ENCODE assay signal across 35 cellular contexts in genomic region chr5:145539201-145539600, GRCh38.
"Had no signal": no experiment of that assay in that cellular context is flagged by ENCODE, and none has a peak within 500 bp of the region (broad histone marks: within the 10 kb centered on the region; RNA-seq: fewer than 3 reads in every experiment).

No MANE protein-coding gene starts in this region.

- H3K4me1 ChIP-seq: ascending aorta had no signal

- H3K36me3 Mint-ChIP-seq: activated naive CD4-positive, alpha-beta T cell treated with anti-CD3 and anti-CD28 coated beads, Interleukin-2, amount 10 ng/mL, durations not matched to agents 7 days and 5 days; activated naive CD4-positive, alpha-beta T cell treated with anti-CD3 and anti-CD28 coated beads, Interleukin-2, amount 50 U/mL, for 24 hours; activated naive CD8-positive, alpha-beta T cell; activated naive CD8-positive, alpha-beta T cell treated with anti-CD3 and anti-CD28 coated beads, Interleukin-2, amount 10 ng/mL, durations not matched to agents 7 days and 5 days; brain had no signal

- H3K9me3 Mint-ChIP-seq: activated CD4-positive, alpha-beta T cell treated with anti-CD3 and anti-CD28 coated beads, Interleukin-2, amount 10 ng/mL, durations not matched to agents 24 days and 14 days; central memory CD8-positive, alpha-beta T cell had no signal

- FAIRE-seq: bronchial epithelial cell had no signal

- H3K4me1 Mint-ChIP-seq: activated B cell treated with CpG ODN at 0.5 μM for 24 hours; activated CD4-positive, alpha-beta T cell treated with anti-CD3 and anti-CD28 coated beads, Interleukin-2, amount 10 ng/mL, durations not matched to agents 24 days and 14 days; activated naive CD4-positive, alpha-beta T cell treated with anti-CD3 and anti-CD28 coated beads, Interleukin-2, amount 10 ng/mL, durations not matched to agents 7 days and 5 days; activated naive CD4-positive, alpha-beta T cell treated with anti-CD3 and anti-CD28 coated beads, Interleukin-2, amount 50 U/mL, for 24 hours; activated naive CD8-positive, alpha-beta T cell treated with anti-CD3 and anti-CD28 coated beads, Interleukin-2, amount 10 ng/mL, durations not matched to agents 7 days and 5 days; activated naive CD8-positive, alpha-beta T cell treated with anti-CD3 and anti-CD28 coated beads, Interleukin-2, amount 50 U/mL, for 24 hours; brain; central memory CD8-positive, alpha-beta T cell had no signal

- H3K4me3 Mint-ChIP-seq: activated B cell treated with CpG ODN at 0.5 μM for 24 hours; activated CD4-positive, alpha-beta memory T cell treated with anti-CD3 and anti-CD28 coated beads for 36 hours; activated CD4-positive, alpha-beta T cell treated with anti-CD3 and anti-CD28 coated beads, Interleukin-2, amount 10 ng/mL, durations not matched to agents 24 days and 14 days; activated CD8-positive, alpha-beta T cell treated with anti-CD3 and anti-CD28 coated beads for 36 hours; activated naive CD4-positive, alpha-beta T cell treated with anti-CD3 and anti-CD28 coated beads, Interleukin-2, amount 10 ng/mL, durations not matched to agents 7 days and 5 days; activated naive CD4-positive, alpha-beta T cell treated with anti-CD3 and anti-CD28 coated beads, Interleukin-2, amount 50 U/mL, for 24 hours; activated naive CD8-positive, alpha-beta T cell; activated naive CD8-positive, alpha-beta T cell treated with anti-CD3 and anti-CD28 coated beads, Interleukin-2, amount 10 ng/mL, durations not matched to agents 7 days and 5 days; activated naive CD8-positive, alpha-beta T cell treated with anti-CD3 and anti-CD28 coated beads, Interleukin-2, amount 50 U/mL, for 24 hours; activated T-cell treated with anti-CD3 and anti-CD28 coated beads, Interleukin-2, amount 50 U/mL, for 4 hours; activated T-cell treated with anti-CD3 and anti-CD28 coated beads, Interleukin-2, amount 50 U/mL, for 72 hours; brain; central memory CD8-positive, alpha-beta T cell; T-helper 2 cell treated with Interferon-gamma antibody and Interleukin-4, amounts not matched to agents 5 μg/mL and 100 μg/mL, for 36 hours had no signal

- DNase-seq: activated B cell treated with CpG ODN at 0.5 μM for 24 hours; activated CD4-positive, alpha-beta memory T cell treated with anti-CD3 and anti-CD28 coated beads for 36 hours; activated CD4-positive, alpha-beta T cell treated with anti-CD3 and anti-CD28 coated beads for 4 hours; activated CD4-positive, alpha-beta T cell treated with anti-CD3 and anti-CD28 coated beads, Interleukin-2, amount 10 ng/mL, durations not matched to agents 24 days and 14 days; activated CD4-positive, alpha-beta T cell treated with anti-CD3 and anti-CD28 coated beads, Interleukin-2, amount 50 U/mL, for 1 hour; activated CD4-positive, alpha-beta T cell treated with anti-CD3 and anti-CD28 coated beads, Interleukin-2, amount 50 U/mL, for 4 hours; activated CD4-positive, CD25-positive, alpha-beta regulatory T cell treated with anti-CD3 and anti-CD28 coated beads, Interleukin-2, amount 50 U/mL, for 72 hours; activated CD8-positive, alpha-beta memory T cell treated with anti-CD3 and anti-CD28 coated beads, Interleukin-2, amount 50 U/mL, for 4 hours; activated CD8-positive, alpha-beta T cell treated with anti-CD3 and anti-CD28 coated beads for 36 hours; activated effector memory CD4-positive, alpha-beta T cell treated with Interleukin-2 at 50 U/mL for 16 hours; activated gamma-delta T cell; activated naive CD4-positive, alpha-beta T cell treated with anti-CD3 and anti-CD28 coated beads, Interleukin-2, amount 10 ng/mL, durations not matched to agents 7 days and 5 days; activated naive CD4-positive, alpha-beta T cell treated with Interleukin-2 at 50 U/mL for 16 hours; activated naive CD8-positive, alpha-beta T cell treated with anti-CD3 and anti-CD28 coated beads, Interleukin-2, amount 10 ng/mL, durations not matched to agents 7 days and 5 days; activated naive CD8-positive, alpha-beta T cell treated with anti-CD3 and anti-CD28 coated beads, Interleukin-2, amount 50 U/mL, for 24 hours; activated T-cell treated with anti-CD3 and anti-CD28 coated beads for 4 hours; activated T-cell treated with anti-CD3 and anti-CD28 coated beads, Interleukin-2, amount 50 U/mL, for 1 hour; activated T-cell treated with anti-CD3 and anti-CD28 coated beads, Interleukin-2, amount 50 U/mL, for 4 hours; activated T-cell treated with anti-CD3 and anti-CD28 coated beads, Interleukin-2, amount 50 U/mL, for 72 hours; amygdala; anterior cingulate cortex; caudate nucleus; cerebellar nuclear complex; T-helper 2 cell; T-helper 9 cell had no signal

- H3K4me3 ChIP-seq: ascending aorta, cardiac muscle cell had no signal

- H3K27ac ChIP-seq: ascending aorta, cardiac muscle cell, VCaP had no signal

- H3K27me3 Mint-ChIP-seq: activated B cell treated with CpG ODN at 0.5 μM for 24 hours; activated CD4-positive, alpha-beta memory T cell treated with anti-CD3 and anti-CD28 coated beads for 36 hours; activated CD4-positive, alpha-beta T cell treated with anti-CD3 and anti-CD28 coated beads, Interleukin-2, amount 10 ng/mL, durations not matched to agents 24 days and 14 days; activated CD8-positive, alpha-beta T cell treated with anti-CD3 and anti-CD28 coated beads for 36 hours; activated naive CD4-positive, alpha-beta T cell treated with anti-CD3 and anti-CD28 coated beads, Interleukin-2, amount 10 ng/mL, durations not matched to agents 7 days and 5 days; activated naive CD4-positive, alpha-beta T cell treated with anti-CD3 and anti-CD28 coated beads, Interleukin-2, amount 50 U/mL, for 24 hours; activated naive CD8-positive, alpha-beta T cell; activated naive CD8-positive, alpha-beta T cell treated with anti-CD3 and anti-CD28 coated beads, Interleukin-2, amount 50 U/mL, for 24 hours; central memory CD8-positive, alpha-beta T cell had no signal

- H3K27me3 ChIP-seq: ascending aorta, cardiac muscle cell had no signal

- H3K36me3 ChIP-seq: ascending aorta, cardiac muscle cell had no signal

- H3K27ac Mint-ChIP-seq: activated B cell treated with CpG ODN at 0.5 μM for 24 hours; activated CD4-positive, alpha-beta memory T cell treated with anti-CD3 and anti-CD28 coated beads for 36 hours; activated CD4-positive, alpha-beta T cell treated with anti-CD3 and anti-CD28 coated beads, Interleukin-2, amount 10 ng/mL, durations not matched to agents 24 days and 14 days; activated CD8-positive, alpha-beta T cell treated with anti-CD3 and anti-CD28 coated beads for 36 hours; activated naive CD4-positive, alpha-beta T cell treated with anti-CD3 and anti-CD28 coated beads, Interleukin-2, amount 10 ng/mL, durations not matched to agents 7 days and 5 days; activated naive CD4-positive, alpha-beta T cell treated with anti-CD3 and anti-CD28 coated beads, Interleukin-2, amount 50 U/mL, for 24 hours; activated naive CD8-positive, alpha-beta T cell; activated naive CD8-positive, alpha-beta T cell treated with anti-CD3 and anti-CD28 coated beads, Interleukin-2, amount 10 ng/mL, durations not matched to agents 7 days and 5 days; activated naive CD8-positive, alpha-beta T cell treated with anti-CD3 and anti-CD28 coated beads, Interleukin-2, amount 50 U/mL, for 24 hours; activated T-cell treated with anti-CD3 and anti-CD28 coated beads, Interleukin-2, amount 50 U/mL, for 72 hours; activated T-helper 2 cell treated with anti-CD3 and anti-CD28 coated beads, Interferon-gamma antibody, Interleukin-2, Interleukin-4, amounts not matched to agents 10 μg/mL and 5 μg/mL and 100 μg/mL, durations not matched to agents 14 hours and 24 hours and 36 hours; brain; T-helper 2 cell treated with Interferon-gamma antibody and Interleukin-4, amounts not matched to agents 5 μg/mL and 100 μg/mL, for 36 hours had no signal
